Comparison of ENCODE assay signal across 14 cellular contexts in genomic region chr13:109715902-109716301, GRCh38.
A peak's percentile ranks its signal among the peaks of the same experiment; 100 is the strongest.
DNase-seq lines count a peak whose midpoint lies in the region; ATAC-seq and TF ChIP-seq lines count a peak whose summit lies in the region.
"Had no signal": no experiment of that assay in that cellular context is flagged by ENCODE, and none has a peak within 500 bp of the region (broad histone marks: within the 10 kb centered on the region; RNA-seq: fewer than 3 reads in every experiment).

No MANE protein-coding gene starts in this region.

- no peaks in the 10 kb centered on the region for H3K9me3 Mint-ChIP-seq in naive thymus-derived CD8-positive, alpha-beta T cell
- H3K9me3 Mint-ChIP-seq: activated CD4-positive, alpha-beta memory T cell treated with anti-CD3 and anti-CD28 coated beads for 36 hours had no signal

- WGBS in ovary, 3 donors = 86 to 97% (median 96%) methylated on average over 1 of the region's 1 CpG

- H3K36me3 Mint-ChIP-seq in naive thymus-derived CD8-positive, alpha-beta T cell = no peaks in the 10 kb centered on the region
- H3K36me3 Mint-ChIP-seq: activated CD4-positive, alpha-beta memory T cell treated with anti-CD3 and anti-CD28 coated beads for 36 hours had no signal

- TF ChIP-seq POLR2A in gastrocnemius medialis (IDR thresholded peaks at IDR 0.05) = peak in 1 of 2 donors; percentile 12
- no peak for TF ChIP-seq POLR2A in ovary (IDR thresholded peaks at IDR 0.05)

- peaks cover 0 to 6% (median 2%) of the 10 kb centered on the region in 4 donors for H3K4me1 Mint-ChIP-seq in naive thymus-derived CD8-positive, alpha-beta T cell

- no peak for TF ChIP-seq CTCF in foreskin fibroblast (IDR thresholded peaks at IDR 0.05; ENCODE audit: low read depth, low read length)
- no peak for TF ChIP-seq CTCF in gastrocnemius medialis (IDR thresholded peaks at IDR 0.05 in 4 of 5, conservative IDR thresholded peaks at IDR 0.05 in 1 of 5)
- TF ChIP-seq CTCF in ovary (IDR thresholded peaks at IDR 0.05) = no peak

- H3K4me1 ChIP-seq in gastrocnemius medialis (peaks cover 0 to 6% of the 10 kb centered on the region in 2 donors), ovary (ENCODE audit: insufficient read depth) (no peaks in the 10 kb centered on the region)
- H3K4me1 ChIP-seq: parathyroid adenoma had no signal

- in situ Hi-C loops in SK-MEL-5 (cut with HindIII; ENCODE audit: low pct_unique_long_range_greater_than_20kb, low sequenced_read_pairs) = no loop called here
- in situ Hi-C loops in gastrocnemius medialis (cut with MboI; ENCODE audit: low sequenced_read_pairs in 4 of 4) = no loop called here

- H3K36me3 ChIP-seq in gastrocnemius medialis (no peaks in the 10 kb centered on the region), ovary (no peaks in the 10 kb centered on the region)
- H3K36me3 ChIP-seq: transverse colon had no signal

- DNase-seq in HCEC 1CT = peak; percentile 75
- peak; percentile 51 for DNase-seq in SK-MEL-5 (ENCODE audit: low read depth, low spot score)
- DNase-seq in foreskin fibroblast = peak; percentile 80 to 85
- DNase-seq in gastrocnemius medialis = peak; percentile 53 to 82
- no peak for DNase-seq in naive thymus-derived CD8-positive, alpha-beta T cell
- no peak for DNase-seq in ovary
- DNase-seq: activated CD4-positive, alpha-beta memory T cell treated with anti-CD3 and anti-CD28 coated beads for 36 hours; DMS 273 treated with DMSO at 0.1 percent for 48 hours; kidney; NCI-H2227 treated with DMSO at 0.1 percent for 48 hours; transverse colon had no signal

- no peaks in the 10 kb centered on the region for H3K9me3 ChIP-seq in gastrocnemius medialis
- no peaks in the 10 kb centered on the region for H3K9me3 ChIP-seq in ovary
- H3K9me3 ChIP-seq: transverse colon had no signal

- H3K27ac Mint-ChIP-seq in naive thymus-derived CD8-positive, alpha-beta T cell = no peak overlapping the region
- H3K27ac Mint-ChIP-seq: activated CD4-positive, alpha-beta memory T cell treated with anti-CD3 and anti-CD28 coated beads for 36 hours had no signal

- intact Hi-C loops in gastrocnemius medialis (cut with DNase I; ENCODE audit: low total_unique reads) (loop anchor here (2.0 to 5.0 kb wide), 3 partner anchors 41 to 391 kb away; no protein-coding TSS in a partner anchor), ovary (cut with DNase I) (no loop called here)

- H3K4me3 ChIP-seq in foreskin fibroblast (ENCODE audit: low read depth in 1 of 2, low read length in 2 of 2) (no peak overlapping the region), gastrocnemius medialis (no peak overlapping the region), ovary (no peak overlapping the region)
- H3K4me3 ChIP-seq: transverse colon had no signal

- H3K4me3 Mint-ChIP-seq in naive thymus-derived CD8-positive, alpha-beta T cell = no peak overlapping the region
- H3K4me3 Mint-ChIP-seq: activated CD4-positive, alpha-beta memory T cell treated with anti-CD3 and anti-CD28 coated beads for 36 hours had no signal

- H3K27me3 ChIP-seq in gastrocnemius medialis (no peaks in the 10 kb centered on the region), ovary (no peaks in the 10 kb centered on the region)
- H3K27me3 ChIP-seq: transverse colon had no signal

- H3K27ac ChIP-seq in gastrocnemius medialis (peak overlapping the region; percentile 24 to 61 (median 57)), ovary (no peak overlapping the region)
- H3K27ac ChIP-seq: parathyroid adenoma, transverse colon had no signal

- H3K27me3 Mint-ChIP-seq in naive thymus-derived CD8-positive, alpha-beta T cell = peaks cover 0 to 4% (median 1%) of the 10 kb centered on the region in 5 donors

- POLR2A ChIA-PET in naive thymus-derived CD8-positive, alpha-beta T cell (lab: Charles Lee) = no interaction called here

- TF ChIP-seq EP300 in ovary (IDR thresholded peaks at IDR 0.05) = no peak

- ATAC-seq in gastrocnemius medialis (peak; percentile 99 to 100), HG02970 (IDR thresholded peaks at IDR 0.05; ENCODE audit: low FRiP score, unreplicated experiment) (no peak), GM19452 (IDR thresholded peaks at IDR 0.05; ENCODE audit: unreplicated experiment) (no peak)
- ATAC-seq in naive thymus-derived CD8-positive, alpha-beta T cell = no peak

Comparison
In these comparisons a context has a peak if more than half of its experiments do, and no peak if none do; other contexts are left out.
1. DNase-seq: peak in HCEC 1CT (single experiment), SK-MEL-5 (single experiment), foreskin fibroblast (2 of 2) and gastrocnemius medialis (2 of 2); none in naive thymus-derived CD8-positive, alpha-beta T cell (0 of 10) and ovary (0 of 5).
2. ATAC-seq: peak in gastrocnemius medialis (2 of 2); none in HG02970 (single experiment), GM19452 (single experiment) and naive thymus-derived CD8-positive, alpha-beta T cell (0 of 2).
3. H3K27ac ChIP-seq: peak in gastrocnemius medialis (4 of 4); none in ovary (0 of 2).